ENCODE assay signal across 8 cellular contexts in genomic region chr11:7892751-7893356, GRCh38. TPM values are rescaled to one million over a fixed set of nuclear protein-coding genes. Genes with fewer than 3 reads are reported as not detected.
DNase-seq lines count a peak whose midpoint lies in the region; ATAC-seq, FAIRE-seq and TF ChIP-seq lines count a peak whose summit lies in the region.

No MANE protein-coding gene starts in this region.

- peak; percentile 41 for ATAC-seq in HG03108 (IDR thresholded peaks at IDR 0.05; ENCODE audit: unreplicated experiment)
- ATAC-seq in stimulated activated naive B cell treated with anti-CD40 and anti-IgM and Interleukin-4, amounts not matched to agents 10 μg/mL and 1 μg/mL and 100 μg/mL, for 72 hours (replicated peaks) = peak; percentile 67 to 71
- ATAC-seq in GM18873 (IDR thresholded peaks at IDR 0.05; ENCODE audit: low FRiP score, unreplicated experiment) = no peak

- peaks cover 3% of the 10 kb centered on the region for H3K27me3 ChIP-seq in astrocyte (ENCODE audit: insufficient read depth, low read length)

- H2AFZ ChIP-seq in astrocyte (ENCODE audit: low read depth, low read length) = peak overlapping the region; percentile 75

- TF ChIP-seq CTCF in astrocyte (IDR thresholded peaks at IDR 0.05; ENCODE audit: insufficient read depth, low read depth, low read length) = peak; percentile 80

- H3K36me3 ChIP-seq in astrocyte (ENCODE audit: insufficient read depth, low read length) = no peaks in the 10 kb centered on the region

- H3K4me3 ChIP-seq in astrocyte (ENCODE audit: insufficient read depth, low read depth, low read length) = no peak overlapping the region

- no peaks in the 10 kb centered on the region for H3K27me3 Mint-ChIP-seq in astrocyte (ENCODE audit: low read depth, unreplicated experiment)
- H3K27me3 Mint-ChIP-seq in stimulated activated naive B cell treated with anti-CD40 and anti-IgM and Interleukin-4, amounts not matched to agents 10 μg/mL and 1 μg/mL and 100 μg/mL, for 72 hours = no peaks in the 10 kb centered on the region

- H3K4me3 Mint-ChIP-seq in astrocyte (ENCODE audit: unreplicated experiment) = no peak overlapping the region
- H3K4me3 Mint-ChIP-seq in stimulated activated naive B cell treated with anti-CD40 and anti-IgM and Interleukin-4, amounts not matched to agents 10 μg/mL and 1 μg/mL and 100 μg/mL, for 72 hours = no peak overlapping the region

- no peak overlapping the region for H3K4me2 ChIP-seq in astrocyte (ENCODE audit: low read length)

- no peaks in the 10 kb centered on the region for H3K9me3 Mint-ChIP-seq in astrocyte (ENCODE audit: unreplicated experiment)
- peaks cover 0 to 3% of the 10 kb centered on the region in 2 donors for H3K9me3 Mint-ChIP-seq in stimulated activated naive B cell treated with anti-CD40 and anti-IgM and Interleukin-4, amounts not matched to agents 10 μg/mL and 1 μg/mL and 100 μg/mL, for 72 hours

- no peaks in the 10 kb centered on the region for H3K36me3 Mint-ChIP-seq in astrocyte (ENCODE audit: low read depth, unreplicated experiment)
- H3K36me3 Mint-ChIP-seq in stimulated activated naive B cell treated with anti-CD40 and anti-IgM and Interleukin-4, amounts not matched to agents 10 μg/mL and 1 μg/mL and 100 μg/mL, for 72 hours = no peaks in the 10 kb centered on the region

- no peaks in the 10 kb centered on the region for H3K4me1 ChIP-seq in astrocyte (ENCODE audit: insufficient read depth, low read length)

- no peaks in the 10 kb centered on the region for H3K79me2 ChIP-seq in astrocyte (ENCODE audit: insufficient read depth, low read length)

- peak; percentile 57 for DNase-seq in DMS114 treated with DMSO at 0.1 percent for 48 hours (lab: John Stamatoyannopoulos, UW; ENCODE audit: unreplicated experiment)
- peak; percentile 13 for DNase-seq in GM19238 (ENCODE audit: insufficient read length, low spot score)
- DNase-seq in NCI-H345 (lab: John Stamatoyannopoulos, UW) = peak; percentile 29
- peak; percentile 45 for DNase-seq in astrocyte (ENCODE audit: low read depth)
- peak; percentile 59 for DNase-seq in iPS-NIHi11 (ENCODE audit: low spot score)
- no peak for DNase-seq in stimulated activated naive B cell treated with anti-CD40 and anti-IgM and Interleukin-4, amounts not matched to agents 10 μg/mL and 1 μg/mL and 100 μg/mL, for 72 hours

- no peaks in the 10 kb centered on the region for H4K20me1 ChIP-seq in astrocyte (ENCODE audit: insufficient read depth, low read length)

- H3K9me3 ChIP-seq in astrocyte (ENCODE audit: insufficient read depth, low read depth, low read length) = no peaks in the 10 kb centered on the region

- no peak overlapping the region for H3K27ac ChIP-seq in astrocyte (ENCODE audit: low read depth, low read length)

- H3K9ac ChIP-seq in astrocyte (ENCODE audit: low read length) = no peak overlapping the region

- peak; percentile 93 for FAIRE-seq in astrocyte (lab: Jason Lieb, UNC)

- peak overlapping the region; percentile 88 for H3K27ac Mint-ChIP-seq in astrocyte (ENCODE audit: unreplicated experiment)
- no peak overlapping the region for H3K27ac Mint-ChIP-seq in stimulated activated naive B cell treated with anti-CD40 and anti-IgM and Interleukin-4, amounts not matched to agents 10 μg/mL and 1 μg/mL and 100 μg/mL, for 72 hours

- peaks cover 25% of the 10 kb centered on the region for H3K4me1 Mint-ChIP-seq in astrocyte (ENCODE audit: low read depth, unreplicated experiment)
- peaks cover 15 to 31% of the 10 kb centered on the region in 2 donors for H3K4me1 Mint-ChIP-seq in stimulated activated naive B cell treated with anti-CD40 and anti-IgM and Interleukin-4, amounts not matched to agents 10 μg/mL and 1 μg/mL and 100 μg/mL, for 72 hours

RNA-seq across cellular contexts. Expression of gene OR10A6, which starts 38.2 kb away (rescaled TPM):
- total RNA-seq in astrocyte = 0.07 TPM in 1 of 2 replicates, not detected in the other

RNA-seq across cellular contexts. Expression of gene OR10A3, which starts 48.7 kb away (rescaled TPM):
- not detected in 2 replicates for total RNA-seq in astrocyte
